Comparison of ENCODE assay signal across 21 cellular contexts in genomic region chr4:120057416-120057815, GRCh38. TPM values are rescaled to one million over a fixed set of nuclear protein-coding genes. Genes with fewer than 3 reads are reported as not detected.
DNase-seq lines count a peak whose midpoint lies in the region; ATAC-seq, FAIRE-seq and TF ChIP-seq lines count a peak whose summit lies in the region.
"Had no signal": no experiment of that assay in that cellular context is flagged by ENCODE, and none has a peak within 500 bp of the region (broad histone marks: within the 10 kb centered on the region; RNA-seq: fewer than 3 reads in every experiment).

No MANE protein-coding gene starts in this region.

- H3K23ac ChIP-seq in IMR-90 (ENCODE audit: low read depth, low read length), result 0 out of 2 replicates have a peak overlapping the region, but pooled peaks have one; percentile 5

- POLR2A ChIA-PET in IMR-90 (lab: Charles Lee; ENCODE audit: unreplicated experiment) (no interaction called here), GM12878 (lab: Charles Lee) (no interaction called here)

- BruUV-seq in IMR-90 (replicated peaks; lab: Mats Ljungman, UMichigan) (no TSS peak), GM12878 (replicated peaks; lab: Mats Ljungman, UMichigan) (no TSS peak)

- in situ Hi-C loops in IMR-90 (cut with MboI; ENCODE audit: low sequenced_read_pairs) (loop anchor here (5.0 to 10.0 kb wide), 3 partner anchors 503 to 1075 kb away; a partner anchor contains a TSS), GM12878 (cut with MboI) (loop anchor here (5.0 to 10.0 kb wide), 3 partner anchors 425 to 1083 kb away; a partner anchor contains a TSS)

- CTCF ChIA-PET in IMR-90 (lab: Yijun Ruan, JAX) (interaction anchor here (2.1 kb wide), 1 partner anchor 579 kb away, joined by 6 read pairs; no protein-coding TSS in a partner anchor), GM12878 (lab: Yijun Ruan, JAX) (interaction anchor here (0.8 to 5.7 kb wide), 4 partner anchors 9 to 529 kb away, joined by 3 to 32 read pairs (median 6); partner anchors contain the start of gene PDE5A)

- no peaks in the 10 kb centered on the region for H3K27me3 Mint-ChIP-seq in neural crest cell (ENCODE audit: low read depth)
- H3K27me3 Mint-ChIP-seq: CD4-positive, alpha-beta memory T cell had no signal

- no peak overlapping the region for H3K18ac ChIP-seq in IMR-90 (ENCODE audit: low read depth, low read length)

- no peak for FAIRE-seq in GM12878 (lab: Jason Lieb, UNC)
- FAIRE-seq: A549, H1 had no signal

- H3K79me1 ChIP-seq in IMR-90 (ENCODE audit: low read depth in 1 of 2, low read length in 2 of 2), result peaks cover 19 to 32% of the 10 kb centered on the region in 2 experiments

- no peaks in the 10 kb centered on the region for H3K9me3 ChIP-seq in DND-41 (ENCODE audit: insufficient read depth, low read length, severe bottlenecking)
- H3K9me3 ChIP-seq in IMR-90 (ENCODE audit: control insufficient read depth, insufficient read depth, low read length), result no peaks in the 10 kb centered on the region
- H3K9me3 ChIP-seq in GM12878 (replicated peaks; ENCODE audit: control insufficient read depth, insufficient read depth, low read length), result no peaks in the 10 kb centered on the region
- H3K9me3 ChIP-seq in adrenal gland (replicated peaks in 1 of 3), result no peaks in the 10 kb centered on the region
- H3K9me3 ChIP-seq in Peyer's patch, result no peaks in the 10 kb centered on the region
- H3K9me3 ChIP-seq: A549 had no signal

- H3K4me1 Mint-ChIP-seq in neural crest cell, result peaks cover 6% of the 10 kb centered on the region

- H4K20me1 ChIP-seq in DND-41 (ENCODE audit: insufficient read depth, low read length) (peaks cover 27% of the 10 kb centered on the region), IMR-90 (ENCODE audit: insufficient read depth, low read length) (no peaks in the 10 kb centered on the region), GM12878 (ENCODE audit: control insufficient read depth, insufficient read depth) (no peaks in the 10 kb centered on the region)

- H3K4me1 ChIP-seq in DND-41 (ENCODE audit: insufficient read depth, low read length) (peaks cover 6% of the 10 kb centered on the region), IMR-90 (ENCODE audit: control insufficient read depth, insufficient read depth, low read length) (peaks cover 7% of the 10 kb centered on the region), GM12878 (ENCODE audit: control insufficient read depth, insufficient read depth, low read length) (peaks cover 16% of the 10 kb centered on the region), adrenal gland (replicated peaks in 1 of 2) (peaks cover 0 to 10% of the 10 kb centered on the region in 2 donors), Peyer's patch (peaks cover 0 to 6% (median 0%) of the 10 kb centered on the region in 4 donors)
- H3K4me1 ChIP-seq: A549 had no signal

- no peak overlapping the region for H3K4me2 ChIP-seq in DND-41 (ENCODE audit: insufficient read depth, low read length)
- H3K4me2 ChIP-seq in IMR-90 (ENCODE audit: low read depth, low read length), result no peak overlapping the region
- H3K4me2 ChIP-seq in GM12878 (ENCODE audit: control insufficient read depth, insufficient read depth), result no peak overlapping the region
- H3K4me2 ChIP-seq: A549 had no signal

- H3K36me3 Mint-ChIP-seq in neural crest cell (ENCODE audit: low read depth), result peaks cover 4% of the 10 kb centered on the region

- no peak overlapping the region for H2AK5ac ChIP-seq in IMR-90 (ENCODE audit: low read depth, low read length)

- H3K9ac ChIP-seq in DND-41 (ENCODE audit: low read depth, low read length) (no peak overlapping the region), IMR-90 (ENCODE audit: low read depth, low read length) (no peak overlapping the region), GM12878 (ENCODE audit: control insufficient read depth, insufficient read depth, low read length) (no peak overlapping the region)
- H3K9ac ChIP-seq: GM23248 had no signal

- H2BK20ac ChIP-seq in IMR-90 (ENCODE audit: low read depth, low read length), result peak overlapping the region; percentile 8; the same call in 1 of the 2 replicates

- no peak for TF ChIP-seq POLR2A in IMR-90 (IDR thresholded peaks at IDR 0.05; ENCODE audit: low read depth, low read length)
- no peak for TF ChIP-seq POLR2A in GM12878 (IDR thresholded peaks at IDR 0.05; ENCODE audit: low read depth, low read length)
- TF ChIP-seq POLR2A in adrenal gland (IDR thresholded peaks at IDR 0.05), result no peak
- no peak for TF ChIP-seq POLR2A in Peyer's patch (IDR thresholded peaks at IDR 0.05)

- TF ChIP-seq EP300 in GM12878 (IDR thresholded peaks at IDR 0.05; ENCODE audit: borderline replicate concordance in 1 of 2, control insufficient read depth in 1 of 2, low read depth in 2 of 2, low read length in 2 of 2), result no peak

- no peak overlapping the region for H3K14ac ChIP-seq in IMR-90 (replicated peaks; ENCODE audit: low read depth, low read length)

- H3K27me3 ChIP-seq in DND-41 (ENCODE audit: insufficient read depth, low read length, poor library complexity), result no peaks in the 10 kb centered on the region
- no peaks in the 10 kb centered on the region for H3K27me3 ChIP-seq in IMR-90 (ENCODE audit: control insufficient read depth, insufficient read depth, low read length)
- no peaks in the 10 kb centered on the region for H3K27me3 ChIP-seq in GM12878 (replicated peaks in 1 of 2; ENCODE audit: control insufficient read depth in 2 of 2, insufficient read depth in 2 of 2, low read length in 1 of 2)
- no peaks in the 10 kb centered on the region for H3K27me3 ChIP-seq in adrenal gland
- no peaks in the 10 kb centered on the region for H3K27me3 ChIP-seq in Peyer's patch

- H4K8ac ChIP-seq in IMR-90 (ENCODE audit: low read depth in 2 of 2, low read length in 2 of 2), result peak overlapping the region in 1 of 2 experiments; percentile 40; a peak in 1 of 4 replicates

- H3K4ac ChIP-seq in IMR-90 (ENCODE audit: low read depth, low read length), result no peak overlapping the region

- SMC1A ChIA-PET in GM12878 (lab: Charles Lee; ENCODE audit: uncharacterized antibody, unreplicated experiment), result interaction anchor here (1.1 to 2.1 kb wide), 4 partner anchors 9 to 429 kb away, joined by 3 to 12 read pairs (median 4); partner anchors contain the start of gene PDE5A

- H4K5ac ChIP-seq in IMR-90 (ENCODE audit: low read depth, low read length), result no peak overlapping the region

- H3K27ac Mint-ChIP-seq in neural crest cell (ENCODE audit: unreplicated experiment), result peak overlapping the region; percentile 22
- H3K27ac Mint-ChIP-seq: CD4-positive, alpha-beta memory T cell had no signal

- 0 out of 2 replicates have a peak overlapping the region, but pooled peaks have one; percentile 4 for H3K27ac ChIP-seq in DND-41 (ENCODE audit: low read length)
- H3K27ac ChIP-seq in IMR-90 (ENCODE audit: insufficient read depth, low read length), result no peak overlapping the region
- no peak overlapping the region for H3K27ac ChIP-seq in GM12878 (ENCODE audit: control insufficient read depth, insufficient read depth)
- H3K27ac ChIP-seq in adrenal gland, result no peak overlapping the region
- no peak overlapping the region for H3K27ac ChIP-seq in Peyer's patch
- H3K27ac ChIP-seq: A549, GM23248 had no signal

- dilution Hi-C loops in IMR-90 (cut with HindIII; ENCODE audit: low sequenced_read_pairs, unreplicated experiment), result no loop called here

- H3K9me3 Mint-ChIP-seq in neural crest cell, result no peaks in the 10 kb centered on the region
- H3K9me3 Mint-ChIP-seq: CD4-positive, alpha-beta memory T cell had no signal

- H2AFZ ChIP-seq in DND-41 (ENCODE audit: low read depth, low read length) (no peak overlapping the region), IMR-90 (replicated peaks; ENCODE audit: low read length, poor library complexity) (no peak overlapping the region), GM12878 (ENCODE audit: control insufficient read depth, low read depth, low read length) (no peak overlapping the region)
- H2AFZ ChIP-seq: GM23248 had no signal

- no peak overlapping the region; the same call in 2 of the 3 replicates for H2BK15ac ChIP-seq in IMR-90 (ENCODE audit: low read depth, low read length)

- TF ChIP-seq RAD21 in IMR-90 (IDR thresholded peaks at IDR 0.05; ENCODE audit: low read length), result no peak
- TF ChIP-seq RAD21 in GM12878 (IDR thresholded peaks at IDR 0.05; ENCODE audit: insufficient read depth, low read depth, low read length), result no peak

- H3K79me2 ChIP-seq in DND-41 (ENCODE audit: insufficient read depth, low read length) (peaks cover 53% of the 10 kb centered on the region), GM12878 (ENCODE audit: control insufficient read depth, insufficient read depth, low read length) (peaks cover 18% of the 10 kb centered on the region)

- ATAC-seq in DND-41 (ENCODE audit: insufficient read depth, low read depth) (peak; percentile 35; the same call in 1 of the 3 replicates), IMR-90 (ENCODE audit: low read depth) (no peak), GM12878 (peak; percentile 7; the same call in 1 of the 3 replicates), HG03378 (IDR thresholded peaks at IDR 0.05; ENCODE audit: unreplicated experiment) (no peak), GM21381 (IDR thresholded peaks at IDR 0.05; ENCODE audit: unreplicated experiment) (no peak)
- ATAC-seq: A549 had no signal

- H3K4me3 ChIP-seq in DND-41 (ENCODE audit: low read depth in 1 of 2, low read length in 2 of 2) (no peak overlapping the region), IMR-90 (ENCODE audit: insufficient read depth, low read depth, low read length) (no peak overlapping the region), GM12878 (no peak overlapping the region), adrenal gland (no peak overlapping the region), Peyer's patch (no peak overlapping the region)
- H3K4me3 ChIP-seq: A549, GM23248 had no signal

- H3K36me3 ChIP-seq in DND-41 (ENCODE audit: insufficient read depth, low read length), result peaks cover 81% of the 10 kb centered on the region
- no peaks in the 10 kb centered on the region for H3K36me3 ChIP-seq in IMR-90 (ENCODE audit: control insufficient read depth, insufficient read depth, low read length)
- H3K36me3 ChIP-seq in GM12878 (ENCODE audit: control insufficient read depth in 2 of 2, insufficient read depth in 2 of 2, low read length in 1 of 2), result peaks cover 0 to 8% of the 10 kb centered on the region in 2 experiments; a peak in 2 of 4 replicates
- no peaks in the 10 kb centered on the region for H3K36me3 ChIP-seq in adrenal gland (replicated peaks in 1 of 2)
- no peaks in the 10 kb centered on the region for H3K36me3 ChIP-seq in Peyer's patch

- no peak for DNase-seq in DND-41
- DNase-seq in IMR-90, result no peak
- DNase-seq in GM12878 (ENCODE audit: low read depth, low spot score), result no peak
- DNase-seq in neural crest cell (ENCODE audit: low read depth, low spot score), result no peak
- DNase-seq in adrenal gland, result no peak
- no peak for DNase-seq in Peyer's patch
- DNase-seq: 8988T; C1 segment of cervical spinal cord; Calu3; CD4-positive, alpha-beta memory T cell; COR-L47; DMS53; DMS79 treated with DMSO at 0.1 percent for 48 hours; EL; GDM1; H7 had no signal

- RAD21 ChIA-PET in GM12878 (lab: Charles Lee; ENCODE audit: unreplicated experiment), result interaction anchor here (1.5 kb wide), 1 partner anchor 433 kb away, joined by 3 read pairs; no protein-coding TSS in a partner anchor

- no peak overlapping the region for H2AK9ac ChIP-seq in IMR-90 (replicated peaks; ENCODE audit: low read depth, low read length, poor library complexity)

- H3K4me3 Mint-ChIP-seq in neural crest cell, result no peak overlapping the region
- H3K4me3 Mint-ChIP-seq: CD4-positive, alpha-beta memory T cell had no signal

- no peak overlapping the region for H2BK120ac ChIP-seq in IMR-90 (ENCODE audit: low read depth, low read length)

- H3K56ac ChIP-seq in IMR-90 (ENCODE audit: extremely low read depth, insufficient read depth, low read length), result no peak overlapping the region

- H3K9me1 ChIP-seq in IMR-90 (ENCODE audit: insufficient read depth, low read length), result peaks cover 4% of the 10 kb centered on the region; the same call in 1 of the 2 replicates

- TF ChIP-seq CTCF in DND-41 (IDR thresholded peaks at IDR 0.05; ENCODE audit: borderline replicate concordance, extremely low read depth, low read length, poor library complexity, severe bottlenecking) (no peak), IMR-90 (conservative IDR thresholded peaks at IDR 0.05; ENCODE audit: low read depth, low read length) (no peak), GM12878 (IDR thresholded peaks at IDR 0.05 in 2 of 3, conservative IDR thresholded peaks at IDR 0.05 in 1 of 3; ENCODE audit: control insufficient read depth in 2 of 3, extremely low read depth in 1 of 3, insufficient read depth in 1 of 3, low read depth in 3 of 3, low read length in 3 of 3) (no peak), neural crest cell (conservative IDR thresholded peaks at IDR 0.05) (no peak), adrenal gland (IDR thresholded peaks at IDR 0.05) (no peak), Peyer's patch (IDR thresholded peaks at IDR 0.05) (no peak)

- intact Hi-C loops in IMR-90 (cut with micrococcal nuclease) (loop anchor here (2.0 to 10.0 kb wide), 3 partner anchors 503 to 1015 kb away; no protein-coding TSS in a partner anchor), GM12878 (cut with micrococcal nuclease; ENCODE audit: unreplicated experiment) (no loop called here), adrenal gland (cut with DNase I) (no loop called here)

- H2BK5ac ChIP-seq in IMR-90 (ENCODE audit: low read depth, low read length, poor library complexity, severe bottlenecking), result no peak overlapping the region

- peak overlapping the region; percentile 36; the same call in 1 of the 2 replicates for H4K91ac ChIP-seq in IMR-90 (ENCODE audit: insufficient read depth, low read depth, low read length)

RNA-seq across cellular contexts. Expression of gene MAD2L1, which starts 9.2 kb away (rescaled TPM):
- total RNA-seq in IMR-90 (2012; rRNA removed) (13.6 and 32.2 TPM in 2 replicates), GM12878 (2014; rRNA removed) (93.7 and 99.6 TPM in 2 replicates), GM12878 (2014; rRNA removed; fragmentation: Illumina TruSeq; extraction: Trizol) (80.0 and 84.5 TPM in 2 replicates), GM12878 (2021) (61.6 and 74.0 TPM in 2 replicates), neural crest cell (90.2 and 94.5 TPM in 2 replicates), adrenal gland (1 to 10 TPM in 6 of 8 donors, under 1 TPM in 2; 0.61 to 4.8 (median 2.0) TPM), Peyer's patch (1 to 10 TPM in 3 of 4 donors, under 1 TPM in 1; 0.83 to 6.7 (median 1.1) TPM)
- polyA plus RNA-seq in IMR-90 (2012; rRNA removed) (15.2 and 19.0 TPM in 2 replicates), GM12878 (2011; rRNA removed) (121 and 202 TPM in 2 replicates), GM12878 (2014; fragmentation: Illumina TruSeq; extraction: Trizol) (58.1 and 74.2 TPM in 2 replicates), GM12878 (2014; fragmentation: Nextera tagmentation; extraction: Ambion mirVana) (100 to 1,000 TPM; 273 to 407 TPM), GM12878 (2014; rRNA removed) (85.5 and 95.9 TPM in 2 replicates), GM12878 (2016; fragmentation: Nextera tagmentation; extraction: Ambion mirVana) (100 to 1,000 TPM; 217 to 261 TPM), adrenal gland (1 to 10 TPM in 2 of 3 donors, under 1 TPM in 1; 0.94 to 5.3 (median 1.4) TPM)
- 1.3 and 2.1 TPM in 2 replicates for polyA plus RNA-seq in IMR-90 (2012; cell fraction: cytosol; rRNA removed)
- 0.81 and 3.5 TPM in 2 replicates for polyA plus RNA-seq in IMR-90 (2012; cell fraction: nucleus; rRNA removed; ENCODE audit: low replicate concordance)
- total RNA-seq in GM12878 (2013; cell fraction: nucleolus; rRNA removed), result 25.7 and 27.3 TPM in 2 replicates
- 15.4 TPM for polyA plus RNA-seq in GM12878 (2011; ENCODE audit: low read depth)
- polyA plus RNA-seq in GM12878 (2011; cell fraction: cytosol; rRNA removed), result 42.4 and 90.8 TPM in 2 replicates
- polyA plus RNA-seq in GM12878 (2011; cell fraction: nucleus; rRNA removed), result 55.9 and 59.6 TPM in 2 replicates
- 57.0 and 62.7 TPM in 2 replicates for polyA plus RNA-seq in GM12878 (2012)
- 29.1 and 45.2 TPM in 2 replicates for polyA minus RNA-seq in GM12878 (2011; rRNA and poly(A)+ RNA removed)
- polyA minus RNA-seq in GM12878 (2011; cell fraction: cytosol; rRNA and poly(A)+ RNA removed), result 19.5 and 30.9 TPM in 2 replicates
- polyA minus RNA-seq in GM12878 (2011; cell fraction: nucleus; rRNA and poly(A)+ RNA removed), result 37.1 and 43.8 TPM in 2 replicates

Comparison
In these comparisons a context has a peak if more than half of its experiments do, and no peak if none do; other contexts are left out.
1. ATAC-seq: peak in DND-41 (single experiment) and GM12878 (single experiment); none in IMR-90 (single experiment), HG03378 (single experiment) and GM21381 (single experiment).